In genomic region chr10:43906470-43906869, GRCh38 we compare ENCODE assay signal across 17 cellular contexts.
DNase-seq lines count a peak whose midpoint lies in the region; ATAC-seq, FAIRE-seq and TF ChIP-seq lines count a peak whose summit lies in the region.
"Had no signal": no experiment of that assay in that cellular context is flagged by ENCODE, and none has a peak within 500 bp of the region (broad histone marks: within the 10 kb centered on the region; RNA-seq: fewer than 3 reads in every experiment).

No MANE protein-coding gene starts in this region.

- H3K4ac ChIP-seq in H1 (replicated peaks; ENCODE audit: insufficient read length, low read depth, low read length): no peak overlapping the region

- H3K14ac ChIP-seq in H1 (ENCODE audit: insufficient read length): no peak overlapping the region

- WGBS in H1 (ENCODE audit: extremely low coverage in 1 of 2, insufficient coverage in 1 of 2, insufficient read length in 1 of 2, insufficient replicate concordance in 2 of 2, low coverage in 1 of 2, low lambda C conversion rate in 2 of 2, missing lambda C conversion rate in 1 of 2), 2 experiments: 85% methylated on average over 8 of the region's 8 CpGs; no CpG with 5 or more reads in 1 of the 2 experiments
- WGBS in right cardiac atrium: 23% methylated on average over 8 of the region's 8 CpGs

- peak overlapping the region; percentile 61; the same call in 1 of the 2 replicates for H2BK15ac ChIP-seq in H1 (ENCODE audit: low read length)

- no peak for DNase-seq in H1 (ENCODE audit: low read depth in 1 of 2, low spot score in 2 of 2)
- peak in 2 of 3 donors; percentile 40 to 68 for DNase-seq in right cardiac atrium
- DNase-seq in sciatic nerve (ENCODE audit: low spot score): no peak
- DNase-seq in uterus: peak in 1 of 2 donors; percentile 32
- DNase-seq in AG20443 (ENCODE audit: low spot score): no peak
- DNase-seq in NCI-H510A treated with DMSO at 0.1 percent for 48 hours (lab: John Stamatoyannopoulos, UW): no peak
- DNase-seq in activated T-cell treated with anti-CD3 and anti-CD28 coated beads, Interleukin-2, amount 50 U/mL, for 1 hour: no peak
- DNase-seq: activated CD4-positive, alpha-beta T cell treated with anti-CD3 and anti-CD28 coated beads, Interleukin-2, amount 50 U/mL, for 1 hour; AML-193; aorta; foreskin melanocyte; left colon; mucosa of descending colon; NCI-H1436 treated with DMSO at 0.1 percent for 48 hours; RPMI8226 had no signal

- POLR2A ChIA-PET in H1 (lab: Charles Lee; ENCODE audit: partially characterized antibody): no interaction called here

- H3K4me1 ChIP-seq in H1 (replicated peaks in 1 of 4; ENCODE audit: control insufficient read depth in 3 of 4, insufficient read depth in 4 of 4, low read length in 3 of 4) (no peaks in the 10 kb centered on the region), right cardiac atrium (ENCODE audit: control insufficient read depth, insufficient read depth, low read length) (peaks cover 16% of the 10 kb centered on the region), uterus (peaks cover 7 to 9% of the 10 kb centered on the region in 2 donors)
- H3K4me1 ChIP-seq: parathyroid adenoma had no signal

- H4K91ac ChIP-seq in H1 (replicated peaks; ENCODE audit: insufficient read length, low read length): peak overlapping the region; percentile 11

- CTCF ChIA-PET in H1 (lab: Charles Lee; ENCODE audit: partially characterized antibody): interaction anchor here (1.1 to 1.2 kb wide), 2 partner anchors 138 to 236 kb away, joined by 3 to 5 read pairs; no protein-coding TSS in a partner anchor

- H3K36me3 ChIP-seq in H1 (ENCODE audit: control insufficient read depth in 2 of 4, insufficient read depth in 4 of 4, low read length in 3 of 4) (no peaks in the 10 kb centered on the region), uterus (no peaks in the 10 kb centered on the region)

- H3K23me2 ChIP-seq in H1 (ENCODE audit: low read depth, low read length): no peaks in the 10 kb centered on the region

- H3K9me3 ChIP-seq in H1 (ENCODE audit: insufficient read depth in 2 of 2, low read depth in 1 of 2, low read length in 1 of 2) (no peaks in the 10 kb centered on the region), right cardiac atrium (ENCODE audit: control insufficient read depth, low read length) (no peaks in the 10 kb centered on the region), uterus (no peaks in the 10 kb centered on the region)
- H3K9me3 ChIP-seq: mucosa of descending colon had no signal

- H3K4me2 ChIP-seq in H1 (ENCODE audit: insufficient read depth in 1 of 2, low read depth in 2 of 2, low read length in 2 of 2): no peak overlapping the region

- no peak overlapping the region for H2BK5ac ChIP-seq in H1 (ENCODE audit: low read depth, low read length)

- H3K9ac ChIP-seq in H1 (replicated peaks in 1 of 4; ENCODE audit: extremely low read depth in 1 of 4, low read depth in 3 of 4, low read length in 3 of 4): no peak overlapping the region
- H3K9ac ChIP-seq: parathyroid adenoma had no signal

- no peak for TF ChIP-seq RAD21 in H1 (IDR thresholded peaks at IDR 0.05 in 1 of 2, conservative IDR thresholded peaks at IDR 0.05 in 1 of 2; ENCODE audit: low read depth in 2 of 2, low read length in 2 of 2)

- no peak overlapping the region for H3K56ac ChIP-seq in H1 (replicated peaks; ENCODE audit: insufficient read length, low read depth, low read length)

- intact Hi-C loops in right cardiac atrium (cut with DNase I) (loop anchor here in 2 of 4 donors (5.0 to 10.0 kb wide), 2 partner anchors 214 to 408 kb away; no protein-coding TSS in a partner anchor), sciatic nerve (cut with DNase I) (no loop called here), uterus (cut with DNase I; ENCODE audit: low total_unique reads) (no loop called here)

- H2AK5ac ChIP-seq in H1 (ENCODE audit: low read depth, low read length): no peak overlapping the region

- no peak overlapping the region for H4K8ac ChIP-seq in H1 (ENCODE audit: extremely low read depth, insufficient read depth, low read length)

- H3K79me2 ChIP-seq in H1 (ENCODE audit: control insufficient read depth in 1 of 2, insufficient read depth in 2 of 2, low read length in 2 of 2): no peaks in the 10 kb centered on the region
- H3K79me2 ChIP-seq: parathyroid adenoma had no signal

- peak; percentile 7 to 30 for ATAC-seq in right cardiac atrium
- ATAC-seq in sciatic nerve: peak; percentile 64
- ATAC-seq: left colon, mucosa of descending colon had no signal

- no peak for TF ChIP-seq CTCF in H1 (IDR thresholded peaks at IDR 0.05; ENCODE audit: control extremely low read depth in 1 of 3, insufficient read depth in 1 of 3, low read depth in 1 of 3, low read length in 3 of 3)
- no peak for TF ChIP-seq CTCF in uterus (IDR thresholded peaks at IDR 0.05)

- no peak for FAIRE-seq in H1 (lab: Jason Lieb, UNC)
- FAIRE-seq: TTC549 had no signal

- H3K18ac ChIP-seq in H1 (ENCODE audit: extremely low read depth, low read length): no peak overlapping the region; the same call in 1 of the 2 replicates

- H3K27me3 ChIP-seq in H1 (replicated peaks in 1 of 4; ENCODE audit: control insufficient read depth in 3 of 4, extremely low read depth in 1 of 4, insufficient read depth in 3 of 4, low read length in 3 of 4): no peaks in the 10 kb centered on the region
- H3K27me3 ChIP-seq in right cardiac atrium (ENCODE audit: control insufficient read depth, insufficient read depth): no peaks in the 10 kb centered on the region
- H3K27me3 ChIP-seq in uterus: no peaks in the 10 kb centered on the region

- TF ChIP-seq POLR2A in H1 (IDR thresholded peaks at IDR 0.05; ENCODE audit: control extremely low read depth in 1 of 2, low read depth in 2 of 2, low read length in 2 of 2) (no peak), uterus (IDR thresholded peaks at IDR 0.05) (no peak)

- H4K20me1 ChIP-seq in H1 (replicated peaks in 1 of 2; ENCODE audit: control insufficient read depth in 1 of 2, insufficient read depth in 2 of 2, low read length in 2 of 2): no peaks in the 10 kb centered on the region

- H3K79me1 ChIP-seq in H1 (ENCODE audit: low read depth, low read length): no peaks in the 10 kb centered on the region

- H2BK120ac ChIP-seq in H1 (replicated peaks; ENCODE audit: low read depth, low read length): no peak overlapping the region

- H2BK20ac ChIP-seq in H1 (ENCODE audit: low read length): no peak overlapping the region

- H4K5ac ChIP-seq in H1 (ENCODE audit: insufficient read length, low read depth, low read length): no peak overlapping the region

- peak overlapping the region; percentile 73 for H3K23ac ChIP-seq in H1 (ENCODE audit: insufficient read length)

- peak overlapping the region; percentile 57; the same call in 1 of the 2 replicates for H2AFZ ChIP-seq in H1 (ENCODE audit: low read length)
- H2AFZ ChIP-seq: parathyroid adenoma had no signal

- H3K4me3 ChIP-seq in H1 (ENCODE audit: extremely low read depth in 1 of 4, insufficient read depth in 2 of 4, low read depth in 3 of 4, low read length in 4 of 4) (no peak overlapping the region), right cardiac atrium (ENCODE audit: low read length) (no peak overlapping the region), uterus (no peak overlapping the region)
- H3K4me3 ChIP-seq: mucosa of descending colon had no signal

- no peak for TF ChIP-seq EP300 in H1 (IDR thresholded peaks at IDR 0.05; ENCODE audit: borderline replicate concordance in 1 of 2, low read depth in 2 of 2, low read length in 2 of 2)

- H3K27ac ChIP-seq in H1 (ENCODE audit: low read depth, low read length) (no peak overlapping the region), right cardiac atrium (ENCODE audit: low read length) (peak overlapping the region; percentile 89), uterus (peak overlapping the region; percentile 64 to 68)
- H3K27ac ChIP-seq: parathyroid adenoma had no signal

- H2BK12ac ChIP-seq in H1 (ENCODE audit: low read depth, low read length): no peak overlapping the region

TF ChIP-seq in H1, 55 proteins besides CTCF, POLR2A, EP300 and RAD21:
- TF ChIP-seq BACH1 (IDR thresholded peaks at IDR 0.05; ENCODE audit: low read length) (no peak), MAFK (IDR thresholded peaks at IDR 0.05; ENCODE audit: low read depth, low read length) (no peak), SAP30 (IDR thresholded peaks at IDR 0.05; ENCODE audit: insufficient read depth, insufficient replicate concordance, low read length) (no peak), TCF12 (IDR thresholded peaks at IDR 0.05; ENCODE audit: low read depth, low read length) (no peak), RBBP5 (IDR thresholded peaks at IDR 0.05; ENCODE audit: borderline replicate concordance, low read depth, low read length) (no peak), CBX5 (IDR thresholded peaks at IDR 0.05; ENCODE audit: low read depth, low read length) (no peak), CBX8 (IDR thresholded peaks at IDR 0.05; ENCODE audit: borderline replicate concordance, low read depth, low read length) (no peak), PHF8 (conservative IDR thresholded peaks at IDR 0.05; ENCODE audit: low read depth, low read length) (no peak), NANOG (IDR thresholded peaks at IDR 0.05; ENCODE audit: insufficient read depth, low read depth, low read length, poor library complexity, severe bottlenecking) (no peak), CHD1 (IDR thresholded peaks at IDR 0.05; ENCODE audit: low read depth, low read length) (no peak), POLR2AphosphoS5 (IDR thresholded peaks at IDR 0.05; ENCODE audit: low read depth, low read length) (no peak), SRF (IDR thresholded peaks at IDR 0.05; ENCODE audit: low read depth, low read length) (no peak), SUZ12 (IDR thresholded peaks at IDR 0.05; ENCODE audit: low read length) (no peak), CEBPB (IDR thresholded peaks at IDR 0.05; ENCODE audit: low read depth, low read length) (no peak), SIRT6 (IDR thresholded peaks at IDR 0.05; ENCODE audit: low read length) (no peak), TEAD4 (IDR thresholded peaks at IDR 0.05; ENCODE audit: low read depth, low read length) (no peak), CTBP2 (IDR thresholded peaks at IDR 0.05; ENCODE audit: borderline replicate concordance, insufficient read depth, insufficient read length, low read length) (no peak), TAF1 (IDR thresholded peaks at IDR 0.05; ENCODE audit: low read depth, low read length) (no peak), POU5F1 (IDR thresholded peaks at IDR 0.05; ENCODE audit: low read depth, low read length) (no peak)
- TF ChIP-seq, protein P1, sequence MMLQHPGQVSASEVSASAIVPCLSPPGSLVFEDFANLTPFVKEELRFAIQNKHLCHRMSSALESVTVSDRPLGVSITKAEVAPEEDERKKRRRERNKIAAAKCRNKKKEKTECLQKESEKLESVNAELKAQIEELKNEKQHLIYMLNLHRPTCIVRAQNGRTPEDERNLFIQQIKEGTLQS (IDR thresholded peaks at IDR 0.05; ENCODE audit: insufficient read depth, low read depth, low read length): no peak

Comparison
In these comparisons a context has a peak if more than half of its experiments do, and no peak if none do; other contexts are left out.
1. DNase-seq: peak in right cardiac atrium (2 of 3); none in H1 (0 of 2), sciatic nerve (single experiment), AG20443 (single experiment), NCI-H510A treated with DMSO at 0.1 percent for 48 hours (single experiment) and activated T-cell treated with anti-CD3 and anti-CD28 coated beads, Interleukin-2, amount 50 U/mL, for 1 hour (single experiment).